ENCODE assay signal across 16 cellular contexts in genomic region chr7:98174334-98175259, GRCh38. TPM values are rescaled to one million over a fixed set of nuclear protein-coding genes. Genes with fewer than 3 reads are reported as not detected.
DNase-seq lines count a peak whose midpoint lies in the region; ATAC-seq and TF ChIP-seq lines count a peak whose summit lies in the region.
"Had no signal": no experiment of that assay in that cellular context is flagged by ENCODE, and none has a peak within 500 bp of the region (broad histone marks: within the 10 kb centered on the region; RNA-seq: fewer than 3 reads in every experiment).

No MANE protein-coding gene starts in this region.

- H3K9me2 ChIP-seq in hepatocyte (replicated peaks; ENCODE audit: insufficient read depth): no peaks in the 10 kb centered on the region

- H3K27me3 ChIP-seq in hepatocyte (no peaks in the 10 kb centered on the region), gastrocnemius medialis (no peaks in the 10 kb centered on the region)
- H3K27me3 ChIP-seq: BE2C, colonic mucosa had no signal

- no peaks in the 10 kb centered on the region for H4K20me1 ChIP-seq in hepatocyte (ENCODE audit: insufficient read depth, poor library complexity, severe bottlenecking)

- no peaks in the 10 kb centered on the region for H3K79me2 ChIP-seq in hepatocyte

- CTCF ChIA-PET in HEK293 (lab: Yijun Ruan, JAX): interaction anchor here (0.6 to 4.0 kb wide), 3 partner anchors 153 to 155 kb away, joined by 3 to 20 read pairs (median 3); no protein-coding TSS in a partner anchor

- WGBS in hepatocyte (ENCODE audit: low lambda C conversion rate, missing lambda C conversion rate): 93% methylated on average over 20 of the region's 20 CpGs

- H3K36me3 ChIP-seq in HEK293 (ENCODE audit: control insufficient read depth in 2 of 2, insufficient read depth in 1 of 2, low read length in 2 of 2): peaks cover 6 to 27% of the 10 kb centered on the region in 2 experiments; a peak in 2 of 3 replicates
- no peaks in the 10 kb centered on the region for H3K36me3 ChIP-seq in hepatocyte (replicated peaks; ENCODE audit: insufficient read depth, low read depth)
- H3K36me3 ChIP-seq in gastrocnemius medialis: peaks cover 0 to 17% of the 10 kb centered on the region in 2 donors
- H3K36me3 ChIP-seq: BE2C had no signal

- H3K27ac ChIP-seq in HEK293 (ENCODE audit: extremely low read depth, low read depth, low read length) (no peak overlapping the region), hepatocyte (peak overlapping the region; percentile 65), gastrocnemius medialis (peak overlapping the region; percentile 89 to 95 (median 90))
- H3K27ac ChIP-seq: colonic mucosa, KMS-11 had no signal

- TF ChIP-seq POLR2A in gastrocnemius medialis (IDR thresholded peaks at IDR 0.05): peak in 1 of 2 donors; percentile 58

- TF ChIP-seq CTCF in HEK293 (tag by site-specific recombination; IDR thresholded peaks at IDR 0.05) (no peak), hepatocyte (IDR thresholded peaks at IDR 0.05; ENCODE audit: poor library complexity) (no peak), gastrocnemius medialis (IDR thresholded peaks at IDR 0.05 in 4 of 5, conservative IDR thresholded peaks at IDR 0.05 in 1 of 5) (no peak)

- H3K9me3 ChIP-seq in HEK293 (ENCODE audit: control insufficient read depth, insufficient read depth, low read depth, low read length) (no peaks in the 10 kb centered on the region), hepatocyte (ENCODE audit: low read depth) (no peaks in the 10 kb centered on the region), gastrocnemius medialis (no peaks in the 10 kb centered on the region)
- H3K9me3 ChIP-seq: BE2C, colonic mucosa had no signal

- H3K4me1 ChIP-seq in HEK293 (ENCODE audit: control insufficient read depth, insufficient read depth, low read length): no peaks in the 10 kb centered on the region
- peaks cover 18% of the 10 kb centered on the region for H3K4me1 ChIP-seq in hepatocyte (ENCODE audit: insufficient read depth)
- peaks cover 60% of the 10 kb centered on the region in 2 donors for H3K4me1 ChIP-seq in gastrocnemius medialis
- H3K4me1 ChIP-seq: BE2C, colonic mucosa had no signal

- H3K4me3 ChIP-seq in HEK293 (ENCODE audit: low read depth, low read length): no peak overlapping the region
- no peak overlapping the region for H3K4me3 ChIP-seq in hepatocyte
- H3K4me3 ChIP-seq in gastrocnemius medialis: no peak overlapping the region
- H3K4me3 ChIP-seq: colonic mucosa had no signal

- peak; percentile 73 to 74 for ATAC-seq in gastrocnemius medialis
- ATAC-seq in GM19023 (IDR thresholded peaks at IDR 0.05; ENCODE audit: unreplicated experiment): no peak
- ATAC-seq: activated T-helper 17 cell treated with anti-CD3 and anti-CD28 coated beads, Interleukin-2, amount 50 U/mL, for 72 hours; Panc1 had no signal

- in situ Hi-C loops in gastrocnemius medialis (cut with MboI; ENCODE audit: low sequenced_read_pairs in 4 of 4): loop anchor here in 2 of 4 donors (10.0 to 25.0 kb wide), 2 partner anchors 110 to 162 kb away; partner anchors contain the start of gene BRI3 (in 1 of the 2)

- POLR2A ChIA-PET in HEK293 (lab: Yijun Ruan, JAX): no interaction called here

- intact Hi-C loops in gastrocnemius medialis (cut with DNase I; ENCODE audit: low total_unique reads): loop anchor here (1.0 kb wide), 1 partner anchor 111 kb away; no protein-coding TSS in a partner anchor

- no peak overlapping the region for H3K4me2 ChIP-seq in hepatocyte
- H3K4me2 ChIP-seq: KMS-11 had no signal

- peak; percentile 54 for DNase-seq in SHP77 treated with DMSO at 0.1 percent for 48 hours (lab: John Stamatoyannopoulos, UW)
- no peak for DNase-seq in hepatocyte (ENCODE audit: low spot score)
- DNase-seq in gastrocnemius medialis: peak; percentile 97 to 98
- DNase-seq in kidney tubule cell (ENCODE audit: low spot score): no peak
- no peak for DNase-seq in activated gamma-delta T cell (lab: John Stamatoyannopoulos, UW)
- DNase-seq: BE2C; colonic mucosa; NCI-H1105; NCI-H446 treated with DMSO at 0.1 percent for 48 hours; stimulated activated CD4-positive, alpha-beta T cell treated with anti-CD3 and anti-CD28 coated beads, Interleukin-12 subunit alpha, Interleukin-12 subunit beta, amount 100 ng/mL, for 4 hours had no signal

- H2AFZ ChIP-seq in hepatocyte: no peak overlapping the region

TF ChIP-seq in HEK293, 187 proteins besides CTCF, POLR2A, EP300 and RAD21:
- TF ChIP-seq ZNF501 (tag by site-specific recombination; IDR thresholded peaks at IDR 0.05) (no peak), GLI4 (tag by site-specific recombination; IDR thresholded peaks at IDR 0.05) (no peak), SCRT2 (tag by site-specific recombination; IDR thresholded peaks at IDR 0.05) (peak; percentile 86), ZNF280D (tag by site-specific recombination; IDR thresholded peaks at IDR 0.05) (no peak), ZBTB44 (tag by site-specific recombination; IDR thresholded peaks at IDR 0.05) (no peak), SCRT1 (tag by site-specific recombination; IDR thresholded peaks at IDR 0.05; ENCODE audit: borderline replicate concordance) (0 out of 2 replicates have a peak, but pooled peaks have one; percentile 39)

RNA-seq across cellular contexts. Expression of gene BHLHA15, which starts 36.6 kb away (rescaled TPM):
- total RNA-seq in hepatocyte (0.92 and 2.3 TPM in 2 replicates), gastrocnemius medialis (1 to 10 TPM in 3 of 4 donors, not detected in 1; 1.6 to 2.1 (median 1.8) TPM)
- polyA plus RNA-seq in hepatocyte: 0.39 TPM in 1 of 2 replicates, not detected in the other
- total RNA-seq: activated T-helper 17 cell treated with anti-CD3 and anti-CD28 coated beads, Interleukin-2, amount 50 U/mL, for 72 hours; osteocyte had no signal

Comparison
In these comparisons a context has a peak if more than half of its experiments do, and no peak if none do; other contexts are left out.
1. DNase-seq: peak in SHP77 treated with DMSO at 0.1 percent for 48 hours (single experiment) and gastrocnemius medialis (2 of 2); none in hepatocyte (single experiment), kidney tubule cell (single experiment) and activated gamma-delta T cell (single experiment).